ENCODE assay signal across 8 cellular contexts in the genomic region with DNA sequence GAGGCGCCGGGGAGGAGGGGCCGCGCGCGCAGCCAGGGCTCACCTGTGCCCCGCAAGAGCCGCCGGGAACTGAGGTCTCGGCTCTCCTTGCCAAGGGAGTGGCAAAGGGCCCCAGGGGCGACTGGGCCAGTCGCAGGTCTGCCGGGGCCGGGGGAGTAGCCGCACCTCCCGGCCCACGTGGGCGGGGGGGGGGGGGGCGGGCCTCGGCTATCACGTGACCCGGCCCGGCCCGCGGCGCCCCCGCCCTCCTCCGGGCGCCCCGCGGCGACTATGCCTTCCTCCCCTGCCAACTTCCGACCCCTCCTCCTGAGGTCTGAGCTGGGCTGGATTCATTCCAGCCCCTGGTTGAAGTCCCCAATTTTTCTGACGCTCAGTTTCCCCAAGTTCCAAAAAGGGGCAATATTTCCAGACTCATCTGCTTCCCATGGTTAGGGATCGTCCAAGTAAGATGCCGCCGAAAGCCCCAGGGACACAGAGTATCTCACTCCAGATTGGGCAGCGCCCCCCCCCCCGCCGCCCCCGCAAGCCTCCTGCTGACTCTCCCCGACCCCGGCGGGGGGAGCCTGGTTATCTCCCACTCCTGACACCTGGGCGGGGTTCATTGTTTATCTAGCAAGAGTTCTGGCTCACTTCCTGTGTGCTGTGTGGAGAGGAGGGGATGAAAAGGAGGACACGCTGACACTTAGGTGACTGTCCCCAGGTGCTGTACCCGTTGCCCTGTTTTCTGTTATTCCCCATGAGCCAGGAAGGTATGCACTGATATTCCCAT. TPM values are rescaled to one million over a fixed set of nuclear protein-coding genes. Genes with fewer than 3 reads are reported as not detected.
DNase-seq lines count a peak whose midpoint lies in the region; ATAC-seq and TF ChIP-seq lines count a peak whose summit lies in the region.

A gene with protein sequence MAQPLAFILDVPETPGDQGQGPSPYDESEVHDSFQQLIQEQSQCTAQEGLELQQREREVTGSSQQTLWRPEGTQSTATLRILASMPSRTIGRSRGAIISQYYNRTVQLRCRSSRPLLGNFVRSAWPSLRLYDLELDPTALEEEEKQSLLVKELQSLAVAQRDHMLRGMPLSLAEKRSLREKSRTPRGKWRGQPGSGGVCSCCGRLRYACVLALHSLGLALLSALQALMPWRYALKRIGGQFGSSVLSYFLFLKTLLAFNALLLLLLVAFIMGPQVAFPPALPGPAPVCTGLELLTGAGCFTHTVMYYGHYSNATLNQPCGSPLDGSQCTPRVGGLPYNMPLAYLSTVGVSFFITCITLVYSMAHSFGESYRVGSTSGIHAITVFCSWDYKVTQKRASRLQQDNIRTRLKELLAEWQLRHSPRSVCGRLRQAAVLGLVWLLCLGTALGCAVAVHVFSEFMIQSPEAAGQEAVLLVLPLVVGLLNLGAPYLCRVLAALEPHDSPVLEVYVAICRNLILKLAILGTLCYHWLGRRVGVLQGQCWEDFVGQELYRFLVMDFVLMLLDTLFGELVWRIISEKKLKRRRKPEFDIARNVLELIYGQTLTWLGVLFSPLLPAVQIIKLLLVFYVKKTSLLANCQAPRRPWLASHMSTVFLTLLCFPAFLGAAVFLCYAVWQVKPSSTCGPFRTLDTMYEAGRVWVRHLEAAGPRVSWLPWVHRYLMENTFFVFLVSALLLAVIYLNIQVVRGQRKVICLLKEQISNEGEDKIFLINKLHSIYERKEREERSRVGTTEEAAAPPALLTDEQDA (minus strand): TSS at position 140 of the 769 bp plus-strand sequence. CDS start 1,923 bp downstream, outside the sequence.

- POLR2A ChIA-PET in AG04449 (lab: Yijun Ruan, JAX) = no interaction called here

- H3K27ac ChIP-seq in right lobe of liver = peak within 1 kb of the TSS; percentile 69 to 80 (median 77)

- H3K4me3 ChIP-seq in AG04449 (ENCODE audit: low read depth, low read length) (peak within 1 kb of the TSS; percentile 52), right lobe of liver (peak within 1 kb of the TSS; percentile 58 to 76 (median 60))

- DNase-seq in AG04449 (ENCODE audit: low read depth, low spot score) (no peak), NCI-H2196 treated with DMSO at 0.1 percent for 48 hours (lab: John Stamatoyannopoulos, UW; ENCODE audit: unreplicated experiment) (peak; percentile 89), dermis blood vessel endothelial cell (peak; percentile 45), right lobe of liver (peak in 1 of 3 donors; percentile 66)
- DNase-seq in activated CD4-positive, alpha-beta T cell treated with anti-CD3 and anti-CD28 coated beads for 1 hour = peak; percentile 48
- DNase-seq in stimulated activated CD8-positive, alpha-beta memory T cell treated with anti-CD3 and anti-CD28 coated beads, Interleukin-15, amount 100 ng/mL, for 1 hour (ENCODE audit: low read depth) = peak; percentile 38

- TF ChIP-seq POLR2A in GM18951 (IDR thresholded peaks at IDR 0.05; ENCODE audit: extremely low read depth, insufficient read depth, insufficient read length) (peak; percentile 84), right lobe of liver (IDR thresholded peaks at IDR 0.05) (peak; percentile 54)

- TF ChIP-seq CTCF in AG04449 (IDR thresholded peaks at IDR 0.05; ENCODE audit: insufficient read depth, low read length, missing control alignments) (no peak), right lobe of liver (IDR thresholded peaks at IDR 0.05) (no peak)

- WGBS in right lobe of liver (ENCODE audit: insufficient coverage, low coverage, low lambda C conversion rate, missing lambda C conversion rate) = 10% methylated on average over 2 of the region's 47 CpGs

- H3K4me1 ChIP-seq in right lobe of liver = peaks cover 0 to 25% (median 2%) of the 10 kb centered on the region in 4 donors

- CTCF ChIA-PET in AG04449 (lab: Yijun Ruan, JAX) = interaction anchor here (1.6 to 3.6 kb wide), 3 partner anchors 15 to 122 kb away, joined by 6 to 13 read pairs (median 8); a partner anchor contains a TSS

- H3K36me3 ChIP-seq in right lobe of liver = no peaks in the 10 kb centered on the region

- in situ Hi-C loops in GM18951 (cut with MboI; ENCODE audit: low sequenced_read_pairs, unreplicated experiment) = no loop called here

- H3K9me3 ChIP-seq in right lobe of liver = no peaks in the 10 kb centered on the region

- peak; percentile 11 to 39 (median 26) for ATAC-seq in right lobe of liver
- ATAC-seq in GM19467 (IDR thresholded peaks at IDR 0.05; ENCODE audit: unreplicated experiment) = no peak

- intact Hi-C loops in right lobe of liver (cut with DNase I) = no loop called here

- no peaks in the 10 kb centered on the region for H3K27me3 ChIP-seq in right lobe of liver

RNA-seq across cellular contexts. Expression of the gene that starts here (rescaled TPM):
- total RNA-seq in dermis blood vessel endothelial cell (69.6 and 70.2 TPM in 2 replicates), right lobe of liver (10 to 100 TPM; 10.9 to 24.7 (median 15.7) TPM)
